In genomic region chr19:16013851-16014840, GRCh38 we compare ENCODE assay signal across 26 cellular contexts.
"Had no signal": no experiment of that assay in that cellular context is flagged by ENCODE, and none has a peak within 500 bp of the region (broad histone marks: within the 10 kb centered on the region; RNA-seq: fewer than 3 reads in every experiment).

No MANE protein-coding gene starts in this region.

- H3K27ac ChIP-seq: adrenal gland, ascending aorta, colonic mucosa, dorsolateral prefrontal cortex, esophagus squamous epithelium, gastrocnemius medialis, left ventricle myocardium inferior, pancreas, stomach, suprapubic skin, transverse colon, VCaP had no signal

- H3K4me3 Mint-ChIP-seq: activated naive CD8-positive, alpha-beta T cell; activated T-helper 1 cell treated with anti-CD3 and anti-CD28 coated beads, Interleukin-12 subunit alpha, Interleukin-12 subunit beta, Interleukin-2, Interleukin-4 antibody, amounts not matched to agents 30 ng/mL and 10 ng/mL and 1 ng/mL, durations not matched to agents 14 hours and 24 hours and 36 hours; central memory CD8-positive, alpha-beta T cell; natural killer cell; stimulated activated effector memory CD8-positive, alpha-beta T cell treated with anti-CD3 and anti-CD28 coated beads, Interleukin-12 subunit alpha, Interleukin-12 subunit beta, amount 100 ng/mL, for 72 hours had no signal

- H3K4me1 ChIP-seq: adrenal gland, ascending aorta, colonic mucosa, esophagus squamous epithelium, gastrocnemius medialis, left ventricle myocardium inferior, pancreas, stomach, suprapubic skin, transverse colon had no signal

- H3K36me3 Mint-ChIP-seq: activated naive CD8-positive, alpha-beta T cell; natural killer cell; stimulated activated effector memory CD8-positive, alpha-beta T cell treated with anti-CD3 and anti-CD28 coated beads, Interleukin-12 subunit alpha, Interleukin-12 subunit beta, amount 100 ng/mL, for 72 hours had no signal

- DNase-seq: activated CD4-positive, alpha-beta T cell treated with anti-CD3 and anti-CD28 coated beads for 1 hour; activated CD4-positive, alpha-beta T cell treated with anti-CD3 and anti-CD28 coated beads, Interleukin-2, amount 50 U/mL, for 48 hours; activated naive CD4-positive, alpha-beta T cell; colonic mucosa; esophagus squamous epithelium; gastrocnemius medialis; hypothalamus; left ventricle myocardium inferior; mammary epithelial cell; midbrain; natural killer cell; pancreas; small intestine; stimulated activated CD4-positive, alpha-beta T cell treated with anti-CD3 and anti-CD28 coated beads, Interleukin-2, amount 100 ng/mL, for 24 hours; transverse colon had no signal

- ATAC-seq: gastrocnemius medialis; natural killer cell; pancreas; sciatic nerve; stimulated activated effector memory CD8-positive, alpha-beta T cell treated with anti-CD3 and anti-CD28 coated beads, Interleukin-12 subunit alpha, Interleukin-12 subunit beta, amount 100 ng/mL, for 72 hours had no signal

- H3K4me3 ChIP-seq: adrenal gland, ascending aorta, colonic mucosa, dorsolateral prefrontal cortex, esophagus squamous epithelium, gastrocnemius medialis, left ventricle myocardium inferior, pancreas, stomach, suprapubic skin, transverse colon had no signal

- H3K27ac Mint-ChIP-seq: activated naive CD8-positive, alpha-beta T cell; activated T-helper 1 cell treated with anti-CD3 and anti-CD28 coated beads, Interleukin-12 subunit alpha, Interleukin-12 subunit beta, Interleukin-2, Interleukin-4 antibody, amounts not matched to agents 30 ng/mL and 10 ng/mL and 1 ng/mL, durations not matched to agents 14 hours and 24 hours and 36 hours; natural killer cell had no signal

- H3K27me3 Mint-ChIP-seq: activated naive CD8-positive, alpha-beta T cell; central memory CD8-positive, alpha-beta T cell had no signal

- H3K9me3 ChIP-seq: adrenal gland, ascending aorta, colonic mucosa, esophagus squamous epithelium, gastrocnemius medialis, left ventricle myocardium inferior, pancreas, stomach, suprapubic skin, transverse colon had no signal

- H3K36me3 ChIP-seq: adrenal gland, ascending aorta, colonic mucosa, esophagus squamous epithelium, gastrocnemius medialis, left ventricle myocardium inferior, pancreas, stomach, suprapubic skin, transverse colon had no signal

- H3K27me3 ChIP-seq: adrenal gland, ascending aorta, colonic mucosa, dorsolateral prefrontal cortex, esophagus squamous epithelium, gastrocnemius medialis, pancreas, stomach, suprapubic skin, transverse colon had no signal

- H3K4me1 Mint-ChIP-seq: central memory CD8-positive, alpha-beta T cell; natural killer cell; stimulated activated effector memory CD8-positive, alpha-beta T cell treated with anti-CD3 and anti-CD28 coated beads, Interleukin-12 subunit alpha, Interleukin-12 subunit beta, amount 100 ng/mL, for 72 hours had no signal
